In genomic region chr19:37654525-37654832, GRCh38 we compare ENCODE assay signal across 8 cellular contexts. TPM values are rescaled to one million over a fixed set of nuclear protein-coding genes. Genes with fewer than 3 reads are reported as not detected.
DNase-seq lines count a peak whose midpoint lies in the region; ATAC-seq and TF ChIP-seq lines count a peak whose summit lies in the region.

No MANE protein-coding gene starts in this region.

- H3F3A ChIP-seq in PC-3 (ENCODE audit: low read length, unreplicated experiment) = no peaks in the 10 kb centered on the region

- H3K79me2 ChIP-seq in PC-3 (ENCODE audit: low read length) = peaks cover 29% of the 10 kb centered on the region

- H3K27me3 ChIP-seq in PC-3 (ENCODE audit: low read length) = no peaks in the 10 kb centered on the region
- H3K27me3 ChIP-seq in duodenal mucosa (ENCODE audit: control insufficient read depth in 1 of 2, insufficient read depth in 2 of 2, low read length in 2 of 2) = no peaks in the 10 kb centered on the region
- H3K27me3 ChIP-seq in muscle layer of colon (ENCODE audit: control insufficient read depth in 1 of 2, insufficient read depth in 2 of 2, low read length in 2 of 2) = no peaks in the 10 kb centered on the region

- H3K4me2 ChIP-seq in PC-3 (ENCODE audit: low read length) = peak overlapping the region; percentile 67

- POLR2A ChIA-PET in PC-3 (lab: Charles Lee; ENCODE audit: unreplicated experiment) = no interaction called here

- H3K9me2 ChIP-seq in PC-3 (replicated peaks; ENCODE audit: low read length) = no peaks in the 10 kb centered on the region

- CTCF ChIA-PET in PC-3 (lab: Charles Lee) = no interaction called here

- H3K36me3 ChIP-seq in PC-3 (ENCODE audit: low read depth, low read length) = peaks cover 16% of the 10 kb centered on the region
- H3K36me3 ChIP-seq in duodenal mucosa (ENCODE audit: control insufficient read depth in 1 of 2, insufficient read depth in 2 of 2, low read length in 2 of 2) = no peaks in the 10 kb centered on the region
- peaks cover 3% of the 10 kb centered on the region for H3K36me3 ChIP-seq in muscle layer of colon (ENCODE audit: insufficient read depth, low read length)

- BruUV-seq in PC-3 (replicated peaks; lab: Mats Ljungman, UMichigan) = no TSS peak

- peak; percentile 37 for DNase-seq in Ammon's horn (ENCODE audit: low spot score)
- peak; percentile 19 for DNase-seq in PC-3
- DNase-seq in stimulated activated CD4-positive, alpha-beta T cell treated with anti-CD3 and anti-CD28 coated beads, Interleukin-2, amount 100 ng/mL, for 48 hours = no peak

- H2AFZ ChIP-seq in PC-3 (ENCODE audit: low read length) = peak overlapping the region; percentile 91

- H3K4me1 ChIP-seq in PC-3 (ENCODE audit: insufficient read depth, low read length) (peaks cover 8% of the 10 kb centered on the region; the same call in 1 of the 2 replicates), duodenal mucosa (ENCODE audit: control insufficient read depth in 1 of 2, insufficient read depth in 2 of 2, low read length in 2 of 2) (peaks cover 11 to 15% of the 10 kb centered on the region in 2 donors), muscle layer of colon (ENCODE audit: insufficient read depth, low read length) (peaks cover 14% of the 10 kb centered on the region)

- H3K4me3 ChIP-seq in PC-3 (ENCODE audit: low read length) = peak overlapping the region; percentile 83
- H3K4me3 ChIP-seq in duodenal mucosa (ENCODE audit: low read depth in 1 of 2, low read length in 2 of 2) = peak overlapping the region; percentile 82 to 83
- H3K4me3 ChIP-seq in muscle layer of colon (ENCODE audit: low read depth in 1 of 2, low read length in 2 of 2) = peak overlapping the region; percentile 72 to 88

- H3K27ac ChIP-seq in PC-3 (ENCODE audit: low read length) (no peak overlapping the region), duodenal mucosa (ENCODE audit: low read depth, low read length) (peak overlapping the region; percentile 59), muscle layer of colon (ENCODE audit: low read depth, low read length) (peak overlapping the region; percentile 88)

- H3K9ac ChIP-seq in PC-3 (ENCODE audit: low read length) = peak overlapping the region; percentile 79
- peak overlapping the region; percentile 59 to 62 for H3K9ac ChIP-seq in duodenal mucosa (ENCODE audit: low read depth in 1 of 2, low read length in 2 of 2)
- peak overlapping the region; percentile 93 for H3K9ac ChIP-seq in muscle layer of colon (ENCODE audit: low read length)

- H4K20me1 ChIP-seq in PC-3 (ENCODE audit: low read length) = no peaks in the 10 kb centered on the region

- intact Hi-C loops in PC-3 (cut with micrococcal nuclease) = no loop called here

- peaks cover 12% of the 10 kb centered on the region; the same call in 1 of the 2 replicates for H3K9me3 ChIP-seq in PC-3 (ENCODE audit: low read length)
- H3K9me3 ChIP-seq in duodenal mucosa (ENCODE audit: control insufficient read depth in 1 of 2, low read length in 2 of 2) = no peaks in the 10 kb centered on the region
- H3K9me3 ChIP-seq in muscle layer of colon (ENCODE audit: low read length) = peaks cover 4% of the 10 kb centered on the region

- ATAC-seq in GM21717 (IDR thresholded peaks at IDR 0.05; ENCODE audit: unreplicated experiment) (peak; percentile 7), PC-3 (no peak), GM21528 (IDR thresholded peaks at IDR 0.05; ENCODE audit: low FRiP score, unreplicated experiment) (no peak), HG03196 (IDR thresholded peaks at IDR 0.05; ENCODE audit: unreplicated experiment) (no peak)

- TF ChIP-seq CTCF in PC-3 (conservative IDR thresholded peaks at IDR 0.05; ENCODE audit: low read depth, low read length) = no peak

RNA-seq across cellular contexts. Expression of gene ZFP30, which starts 0.8 kb away (rescaled TPM):
- 5.0 and 5.3 TPM in 2 replicates for total RNA-seq in PC-3 (2014; rRNA removed)

RNA-seq across cellular contexts. Expression of gene ZNF540, which starts 59.8 kb away (rescaled TPM):
- 0.22 TPM in 1 of 2 replicates, not detected in the other for total RNA-seq in PC-3 (2014; rRNA removed)

RNA-seq across cellular contexts. Expression of gene ZNF571, which starts 59.9 kb away (rescaled TPM):
- total RNA-seq in PC-3 (2014; rRNA removed) = 0.58 and 1.4 TPM in 2 replicates

Comparison
In these comparisons a context has a peak if more than half of its experiments do, and no peak if none do; other contexts are left out.
1. DNase-seq: peak in Ammon's horn (single experiment) and PC-3 (single experiment); none in stimulated activated CD4-positive, alpha-beta T cell treated with anti-CD3 and anti-CD28 coated beads, Interleukin-2, amount 100 ng/mL, for 48 hours (0 of 2).
2. Peak in every context shown above with its lines, with median percentiles within 50 percentile points of each other: H3K4me3 ChIP-seq and H3K9ac ChIP-seq.